ENCODE assay signal across 20 cellular contexts in genomic region chr11:63890368-63890767, GRCh38. TPM values are rescaled to one million over a fixed set of nuclear protein-coding genes. Genes with fewer than 3 reads are reported as not detected.
A peak's percentile ranks its signal among the peaks of the same experiment; 100 is the strongest.
DNase-seq lines count a peak whose midpoint lies in the region; ATAC-seq and TF ChIP-seq lines count a peak whose summit lies in the region.
"Had no signal": no experiment of that assay in that cellular context is flagged by ENCODE, and none has a peak within 500 bp of the region (broad histone marks: within the 10 kb centered on the region; RNA-seq: fewer than 3 reads in every experiment).

No MANE protein-coding gene starts in this region.

- TF ChIP-seq CTCF in PC-9 (conservative IDR thresholded peaks at IDR 0.05) (no peak), natural killer cell (IDR thresholded peaks at IDR 0.05) (no peak)

- H3K79me2 ChIP-seq in PC-9 (ENCODE audit: low read depth), result peaks cover 92% of the 10 kb centered on the region

- H3K4me3 ChIP-seq in CD4-positive, CD25-positive, alpha-beta regulatory T cell (ENCODE audit: low read depth, low read length), result peak overlapping the region; percentile 85
- H3K4me3 ChIP-seq in PC-9 (no peak overlapping the region), duodenal mucosa (ENCODE audit: low read depth in 1 of 2, low read length in 2 of 2) (peak overlapping the region; percentile 76 to 86)
- H3K4me3 ChIP-seq: ascending aorta, neural progenitor cell had no signal

- H3K9me3 Mint-ChIP-seq in CD4-positive, CD25-positive, alpha-beta regulatory T cell, result peaks cover 0 to 1% (median 0%) of the 10 kb centered on the region in 7 donors
- no peaks in the 10 kb centered on the region for H3K9me3 Mint-ChIP-seq in natural killer cell
- H3K9me3 Mint-ChIP-seq: neural progenitor cell had no signal

- CTCF ChIA-PET in PC-9 (lab: Charles Lee), result interaction anchor here (0.5 to 0.6 kb wide), 3 partner anchors 12 to 298 kb away, joined by 3 to 5 read pairs (median 4); no protein-coding TSS in a partner anchor

- BruUV-seq in PC-9 (replicated peaks; lab: Mats Ljungman, UMichigan), result no TSS peak

- intact Hi-C loops in PC-9 (cut with micrococcal nuclease; ENCODE audit: unreplicated experiment) (no loop called here), natural killer cell (cut with micrococcal nuclease) (no loop called here)

- peak overlapping the region; percentile 97; the same call in 1 of the 2 replicates for H3K4me2 ChIP-seq in PC-9
- H3K4me2 ChIP-seq: neural progenitor cell had no signal

- peak overlapping the region; percentile 67 to 89 (median 83) for H3K27ac Mint-ChIP-seq in CD4-positive, CD25-positive, alpha-beta regulatory T cell
- H3K27ac Mint-ChIP-seq in natural killer cell, result peak overlapping the region; percentile 94
- H3K27ac Mint-ChIP-seq: neural progenitor cell had no signal

- H3K36me3 Mint-ChIP-seq in CD4-positive, CD25-positive, alpha-beta regulatory T cell, result peaks cover 20% of the 10 kb centered on the region
- no peaks in the 10 kb centered on the region for H3K36me3 Mint-ChIP-seq in natural killer cell

- no peaks in the 10 kb centered on the region for H3K27me3 Mint-ChIP-seq in CD4-positive, CD25-positive, alpha-beta regulatory T cell
- no peaks in the 10 kb centered on the region for H3K27me3 Mint-ChIP-seq in natural killer cell (ENCODE audit: low read depth in 2 of 2)

- no peak for DNase-seq in CD4-positive, CD25-positive, alpha-beta regulatory T cell
- no peak for DNase-seq in PC-9
- no peak for DNase-seq in natural killer cell
- no peak for DNase-seq in activated effector memory CD4-positive, alpha-beta T cell treated with Interleukin-2 at 50 U/mL for 16 hours
- no peak for DNase-seq in NCI-H524 (lab: John Stamatoyannopoulos, UW)
- DNase-seq: activated CD4-positive, CD25-positive, alpha-beta regulatory T cell treated with anti-CD3 and anti-CD28 coated beads, Interleukin-2, amount 50 U/mL, for 72 hours; activated T-cell treated with anti-CD3 and anti-CD28 coated beads, Interleukin-2, amount 50 U/mL, for 1 hour; cortex of kidney; DND-41; GOT3; hippocampal formation; NCI-H82; stimulated activated CD4-positive, alpha-beta T cell treated with anti-CD3 and anti-CD28 coated beads, Interleukin-2, amount 100 ng/mL, for 48 hours; stimulated activated CD8-positive, alpha-beta memory T cell treated with anti-CD3 and anti-CD28 coated beads, Interleukin-4, amount 100 ng/mL, for 48 hours had no signal

- peaks cover 30% of the 10 kb centered on the region for H3K36me3 ChIP-seq in CD4-positive, CD25-positive, alpha-beta regulatory T cell (ENCODE audit: control insufficient read depth, insufficient read depth, low read length)
- peaks cover 13% of the 10 kb centered on the region for H3K36me3 ChIP-seq in PC-9 (ENCODE audit: low read depth)
- H3K36me3 ChIP-seq in duodenal mucosa (ENCODE audit: control insufficient read depth in 1 of 2, insufficient read depth in 2 of 2, low read length in 2 of 2), result peaks cover 0 to 15% of the 10 kb centered on the region in 2 donors
- H3K36me3 ChIP-seq: neural progenitor cell had no signal

- H3K27me3 ChIP-seq in CD4-positive, CD25-positive, alpha-beta regulatory T cell (ENCODE audit: control insufficient read depth, insufficient read depth, low read length), result no peaks in the 10 kb centered on the region
- H3K27me3 ChIP-seq in PC-9 (ENCODE audit: insufficient read depth, low read depth) (no peaks in the 10 kb centered on the region), duodenal mucosa (ENCODE audit: control insufficient read depth in 1 of 2, insufficient read depth in 2 of 2, low read length in 2 of 2) (no peaks in the 10 kb centered on the region)
- H3K27me3 ChIP-seq: ascending aorta, neural progenitor cell had no signal

- no peak overlapping the region for H3K27ac ChIP-seq in CD4-positive, CD25-positive, alpha-beta regulatory T cell (ENCODE audit: insufficient read depth, low read length, poor library complexity, severe bottlenecking)
- H3K27ac ChIP-seq in PC-9, result peak overlapping the region; percentile 95
- no peak overlapping the region for H3K27ac ChIP-seq in duodenal mucosa (ENCODE audit: low read depth, low read length)
- H3K27ac ChIP-seq: neural progenitor cell had no signal

- peak overlapping the region; percentile 74 to 86 for H3K9ac ChIP-seq in duodenal mucosa (ENCODE audit: low read depth in 1 of 2, low read length in 2 of 2)
- H3K9ac ChIP-seq: neural progenitor cell had no signal

- H3K9me3 ChIP-seq in CD4-positive, CD25-positive, alpha-beta regulatory T cell (ENCODE audit: control insufficient read depth in 2 of 2, low read length in 2 of 2), result no peaks in the 10 kb centered on the region
- H3K9me3 ChIP-seq in PC-9 (ENCODE audit: insufficient read depth, low read depth) (no peaks in the 10 kb centered on the region), duodenal mucosa (ENCODE audit: control insufficient read depth in 1 of 2, low read length in 2 of 2) (no peaks in the 10 kb centered on the region)
- H3K9me3 ChIP-seq: ascending aorta had no signal

- no peak overlapping the region for H2AFZ ChIP-seq in PC-9
- H2AFZ ChIP-seq: neural progenitor cell had no signal

- POLR2A ChIA-PET in PC-9 (lab: Charles Lee; ENCODE audit: unreplicated experiment), result no interaction called here

- peaks cover 57% of the 10 kb centered on the region for H3K4me1 ChIP-seq in CD4-positive, CD25-positive, alpha-beta regulatory T cell (ENCODE audit: control insufficient read depth, insufficient read depth, low read length, poor library complexity, severe bottlenecking)
- peaks cover 36% of the 10 kb centered on the region for H3K4me1 ChIP-seq in PC-9 (replicated peaks; ENCODE audit: insufficient read depth)
- peaks cover 56% of the 10 kb centered on the region in 2 donors for H3K4me1 ChIP-seq in duodenal mucosa (ENCODE audit: control insufficient read depth in 1 of 2, insufficient read depth in 2 of 2, low read length in 2 of 2)

- H3F3A ChIP-seq in PC-9 (ENCODE audit: insufficient read depth, low read depth), result peaks cover 45% of the 10 kb centered on the region

- H3K9me2 ChIP-seq in PC-9 (ENCODE audit: insufficient read depth), result no peaks in the 10 kb centered on the region

- peaks cover 32 to 79% (median 59%) of the 10 kb centered on the region in 4 donors for H3K4me1 Mint-ChIP-seq in CD4-positive, CD25-positive, alpha-beta regulatory T cell
- peaks cover 70 to 79% of the 10 kb centered on the region in 2 donors for H3K4me1 Mint-ChIP-seq in natural killer cell

- H3K4me3 Mint-ChIP-seq in CD4-positive, CD25-positive, alpha-beta regulatory T cell, result peak overlapping the region; percentile 86 to 97 (median 96)
- peak overlapping the region; percentile 93 for H3K4me3 Mint-ChIP-seq in natural killer cell
- H3K4me3 Mint-ChIP-seq: neural progenitor cell had no signal

- peaks cover 60% of the 10 kb centered on the region for H4K20me1 ChIP-seq in PC-9 (ENCODE audit: insufficient read depth)

- no peak for ATAC-seq in CD4-positive, CD25-positive, alpha-beta regulatory T cell (ENCODE audit: low read depth in 2 of 2)
- ATAC-seq in natural killer cell (no peak), HG03354 (IDR thresholded peaks at IDR 0.05; ENCODE audit: poor library complexity, severe bottlenecking, unreplicated experiment) (no peak), GM18498 (IDR thresholded peaks at IDR 0.05; ENCODE audit: unreplicated experiment) (no peak)
- ATAC-seq: sciatic nerve had no signal

RNA-seq across cellular contexts. Expression of gene RCOR2, which starts 26.6 kb away (rescaled TPM):
- total RNA-seq in CD4-positive, CD25-positive, alpha-beta regulatory T cell, result not detected
- not detected for polyA plus RNA-seq in CD4-positive, CD25-positive, alpha-beta regulatory T cell
- 3.4 and 5.2 TPM in 2 replicates for total RNA-seq in PC-9 (2021)
- not detected for total RNA-seq in natural killer cell
- total RNA-seq: ascending aorta had no signal

RNA-seq across cellular contexts. Expression of gene NAA40, which starts 48.4 kb away (rescaled TPM):
- total RNA-seq in CD4-positive, CD25-positive, alpha-beta regulatory T cell, result 18.7 TPM
- 1 to 10 TPM; 7.4 to 7.6 (median 7.5) TPM for polyA plus RNA-seq in CD4-positive, CD25-positive, alpha-beta regulatory T cell
- total RNA-seq in PC-9 (2021) (47.4 and 50.4 TPM in 2 replicates), natural killer cell (10 to 100 TPM; 44.8 to 72.1 (median 57.4) TPM)

RNA-seq across cellular contexts. Expression of gene MARK2, which starts 51.5 kb away (rescaled TPM):
- 66.6 TPM for total RNA-seq in CD4-positive, CD25-positive, alpha-beta regulatory T cell
- 10 to 100 TPM; 29.3 to 39.9 (median 36.4) TPM for polyA plus RNA-seq in CD4-positive, CD25-positive, alpha-beta regulatory T cell
- 53.8 and 65.0 TPM in 2 replicates for total RNA-seq in PC-9 (2021)
- total RNA-seq in natural killer cell, result 10 to 100 TPM; 63.8 to 88.4 (median 80.2) TPM
